8 cellular contexts compared by ENCODE assay signal in the genomic region with DNA sequence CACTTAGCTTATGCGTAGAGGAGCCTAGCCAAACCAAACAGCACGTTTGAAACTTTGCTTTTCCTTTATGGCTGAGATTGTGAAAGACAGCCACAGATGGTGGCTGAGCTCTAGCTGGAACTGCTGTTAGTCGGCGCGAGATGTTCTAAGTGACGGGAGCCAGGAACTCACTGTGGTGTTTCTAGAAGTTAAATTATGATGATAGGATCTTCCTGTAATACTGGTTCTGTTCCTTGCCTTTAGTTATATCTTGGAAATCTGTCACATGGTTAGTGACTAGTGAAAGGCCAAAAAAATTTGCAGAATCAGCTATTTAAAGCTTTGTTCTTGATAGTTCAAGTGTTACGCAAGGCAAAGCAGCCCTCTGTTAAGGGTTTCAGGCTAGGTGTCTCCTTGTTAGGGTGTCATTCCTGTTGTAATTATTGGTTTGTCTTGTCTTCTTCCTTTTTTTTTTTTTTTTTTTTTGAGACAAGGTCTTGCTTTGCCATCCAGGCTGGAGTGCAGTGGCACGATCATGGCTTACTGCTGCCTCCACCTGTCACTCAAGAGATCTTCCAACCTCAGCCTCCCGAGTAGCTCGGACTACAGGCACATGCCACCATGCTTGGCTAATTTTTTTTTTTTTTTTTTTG. TPM values are rescaled to one million over a fixed set of nuclear protein-coding genes. Genes with fewer than 3 reads are reported as not detected.
DNase-seq lines count a peak whose midpoint lies in the region; ATAC-seq and TF ChIP-seq lines count a peak whose summit lies in the region.
"Had no signal": no experiment of that assay in that cellular context is flagged by ENCODE, and none has a peak within 500 bp of the region (broad histone marks: within the 10 kb centered on the region; RNA-seq: fewer than 3 reads in every experiment).

No MANE protein-coding gene starts in this region.

- no peaks in the 10 kb centered on the region for H3K9me3 ChIP-seq in breast epithelium

- H3K4me3 ChIP-seq in breast epithelium: peak overlapping the region in 2 of 3 donors; percentile 2 to 46

- no peak for TF ChIP-seq CTCF in breast epithelium (IDR thresholded peaks at IDR 0.05)
- TF ChIP-seq CTCF in type B pancreatic cell (conservative IDR thresholded peaks at IDR 0.05): no peak
- TF ChIP-seq CTCF in endothelial cell (IDR thresholded peaks at IDR 0.05; ENCODE audit: unreplicated experiment): no peak

- intact Hi-C loops in breast epithelium (cut with DNase I; ENCODE audit: low total_unique reads): no loop called here

- peak; percentile 54 for TF ChIP-seq POLR2A in breast epithelium (IDR thresholded peaks at IDR 0.05)

- H3K4me3 Mint-ChIP-seq in type B pancreatic cell (peak overlapping the region; percentile 78), endothelial cell (ENCODE audit: unreplicated experiment) (no peak overlapping the region)

- H3K4me1 Mint-ChIP-seq in type B pancreatic cell (ENCODE audit: unreplicated experiment) (peaks cover 31% of the 10 kb centered on the region), endothelial cell (ENCODE audit: unreplicated experiment) (peaks cover 14% of the 10 kb centered on the region)

- H3K27ac ChIP-seq in breast epithelium: peak overlapping the region; percentile 76 to 94

- H3K27ac Mint-ChIP-seq in type B pancreatic cell (peak overlapping the region; percentile 94), endothelial cell (ENCODE audit: unreplicated experiment) (no peak overlapping the region)

- H3K27me3 ChIP-seq in breast epithelium: no peaks in the 10 kb centered on the region

- H3K36me3 Mint-ChIP-seq in type B pancreatic cell (no peaks in the 10 kb centered on the region), endothelial cell (ENCODE audit: low read depth, unreplicated experiment) (no peaks in the 10 kb centered on the region)

- H3K9me3 Mint-ChIP-seq in type B pancreatic cell (no peaks in the 10 kb centered on the region), endothelial cell (ENCODE audit: unreplicated experiment) (no peaks in the 10 kb centered on the region)

- H3K36me3 ChIP-seq in breast epithelium: no peaks in the 10 kb centered on the region

- H3K4me1 ChIP-seq in breast epithelium: peaks cover 6 to 9% of the 10 kb centered on the region in 2 donors

- DNase-seq in MV-4-11 (lab: John Stamatoyannopoulos, UW) (peak; percentile 89), breast epithelium (ENCODE audit: low spot score in 2 of 2) (peak; percentile 63 to 83), left lobe of liver (ENCODE audit: low spot score) (peak; percentile 60), type B pancreatic cell (ENCODE audit: extremely low spot score, unreplicated experiment) (no peak), endothelial cell (ENCODE audit: low spot score) (no peak)
- DNase-seq: GOT3 had no signal

- no peaks in the 10 kb centered on the region for H3K27me3 Mint-ChIP-seq in type B pancreatic cell
- H3K27me3 Mint-ChIP-seq in endothelial cell (ENCODE audit: unreplicated experiment): peaks cover 4% of the 10 kb centered on the region

- peak; percentile 70 for ATAC-seq in left lobe of liver
- no peak for ATAC-seq in HG02970 (IDR thresholded peaks at IDR 0.05; ENCODE audit: low FRiP score, unreplicated experiment)
- no peak for ATAC-seq in GM21381 (IDR thresholded peaks at IDR 0.05; ENCODE audit: unreplicated experiment)

RNA-seq across cellular contexts. Expression of a gene that starts 22.6 kb away (rescaled TPM):
- total RNA-seq in breast epithelium (10 to 100 TPM; 18.2 to 47.3 (median 41.0) TPM), left lobe of liver (153 TPM), type B pancreatic cell (ENCODE audit: low replicate concordance) (35.2 and 80.0 TPM in 2 replicates), endothelial cell (ENCODE audit: unreplicated experiment) (39.7 TPM)

Comparison
In these comparisons a context has a peak if more than half of its experiments do, and no peak if none do; other contexts are left out.
1. DNase-seq: peak in MV-4-11 (single experiment), breast epithelium (2 of 2) and left lobe of liver (single experiment); none in type B pancreatic cell (single experiment) and endothelial cell (single experiment).